Comparison of ENCODE assay signal across 19 cellular contexts in the genomic region with DNA sequence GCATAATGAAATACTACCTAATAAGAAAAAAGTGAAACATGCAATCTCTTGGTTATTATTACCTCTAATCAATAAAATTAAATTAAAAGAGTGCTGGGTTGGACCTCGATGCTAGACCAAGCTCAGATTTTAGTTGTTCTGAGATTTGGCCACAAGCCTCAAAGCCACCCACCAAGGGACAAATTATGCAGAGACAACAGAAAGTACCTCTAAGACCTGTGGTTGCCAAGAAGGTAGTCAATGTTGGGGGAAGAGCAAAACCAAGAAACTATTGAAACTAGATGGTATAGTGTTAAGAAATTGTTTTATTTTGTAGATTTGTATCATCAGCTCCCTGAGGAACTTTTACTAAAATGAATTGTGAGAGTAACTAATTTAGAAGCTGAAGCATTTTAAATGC. TPM values are rescaled to one million over a fixed set of nuclear protein-coding genes. Genes with fewer than 3 reads are reported as not detected.
DNase-seq lines count a peak whose midpoint lies in the region; ATAC-seq lines count a peak whose summit lies in the region.
"Had no signal": no experiment of that assay in that cellular context is flagged by ENCODE, and none has a peak within 500 bp of the region (broad histone marks: within the 10 kb centered on the region; RNA-seq: fewer than 3 reads in every experiment).

No MANE protein-coding gene starts in this region.

- no peaks in the 10 kb centered on the region for H3K4me1 ChIP-seq in naive thymus-derived CD4-positive, alpha-beta T cell (ENCODE audit: control insufficient read depth in 2 of 2, insufficient read depth in 2 of 2, low read length in 2 of 2)

- H3K4me3 ChIP-seq in naive thymus-derived CD4-positive, alpha-beta T cell (ENCODE audit: low read length): no peak overlapping the region
- H3K4me3 ChIP-seq: GM23248, K562, PC-9 had no signal

- no peaks in the 10 kb centered on the region for H3K9me3 ChIP-seq in naive thymus-derived CD4-positive, alpha-beta T cell (ENCODE audit: control insufficient read depth in 2 of 3, low read length in 3 of 3)

- H3K27me3 Mint-ChIP-seq in activated CD8-positive, alpha-beta memory T cell treated with anti-CD3 and anti-CD28 coated beads, Interleukin-2, amount 10 ng/mL, durations not matched to agents 7 days and 5 days: peaks cover 8% of the 10 kb centered on the region
- peaks cover 18% of the 10 kb centered on the region for H3K27me3 Mint-ChIP-seq in stimulated activated naive CD8-positive, alpha-beta T cell treated with anti-CD3 and anti-CD28 coated beads, Interleukin-15, amount 100 ng/mL, for 72 hours
- H3K27me3 Mint-ChIP-seq in naive thymus-derived CD4-positive, alpha-beta T cell: peaks cover 0 to 17% (median 4%) of the 10 kb centered on the region in 5 donors

- peaks cover 24% of the 10 kb centered on the region for H3K4me1 Mint-ChIP-seq in activated CD8-positive, alpha-beta memory T cell treated with anti-CD3 and anti-CD28 coated beads, Interleukin-2, amount 10 ng/mL, durations not matched to agents 7 days and 5 days
- H3K4me1 Mint-ChIP-seq in stimulated activated naive CD8-positive, alpha-beta T cell treated with anti-CD3 and anti-CD28 coated beads, Interleukin-15, amount 100 ng/mL, for 72 hours: peaks cover 46% of the 10 kb centered on the region
- peaks cover 0 to 19% (median 0%) of the 10 kb centered on the region in 7 donors for H3K4me1 Mint-ChIP-seq in naive thymus-derived CD4-positive, alpha-beta T cell
- H3K4me1 Mint-ChIP-seq: CD4-positive, alpha-beta memory T cell had no signal

- no peak overlapping the region for H3K27ac ChIP-seq in naive thymus-derived CD4-positive, alpha-beta T cell (ENCODE audit: low read depth, low read length)
- H3K27ac ChIP-seq: GM23248, PC-9 had no signal

- intact Hi-C loops in naive thymus-derived CD4-positive, alpha-beta T cell (cut with micrococcal nuclease): no loop called here

- CTCF ChIA-PET in activated CD8-positive, alpha-beta memory T cell treated with anti-CD3 and anti-CD28 coated beads, Interleukin-2, amount 10 ng/mL, durations not matched to agents 7 days and 5 days (lab: Charles Lee): interaction anchor here (0.6 to 1.8 kb wide), 5 partner anchors 10 to 130 kb away, joined by 3 to 5 read pairs (median 4); no protein-coding TSS in a partner anchor
- CTCF ChIA-PET in naive thymus-derived CD4-positive, alpha-beta T cell (lab: Charles Lee): interaction anchor here (0.9 kb wide), 1 partner anchor 11 kb away, joined by 3 read pairs; no protein-coding TSS in a partner anchor

- peak; percentile 30 for ATAC-seq in activated CD8-positive, alpha-beta memory T cell treated with anti-CD3 and anti-CD28 coated beads, Interleukin-2, amount 10 ng/mL, durations not matched to agents 7 days and 5 days
- peak; percentile 60 for ATAC-seq in GM21390 (IDR thresholded peaks at IDR 0.05; ENCODE audit: unreplicated experiment)
- peak; percentile 55 for ATAC-seq in HG03457 (IDR thresholded peaks at IDR 0.05; ENCODE audit: unreplicated experiment)
- peak; percentile 77 for ATAC-seq in stimulated activated naive CD8-positive, alpha-beta T cell treated with anti-CD3 and anti-CD28 coated beads, Interleukin-15, amount 100 ng/mL, for 72 hours
- no peak for ATAC-seq in naive thymus-derived CD4-positive, alpha-beta T cell
- ATAC-seq: HCT116, K562 had no signal

- no peaks in the 10 kb centered on the region for H3K36me3 ChIP-seq in naive thymus-derived CD4-positive, alpha-beta T cell (ENCODE audit: control insufficient read depth in 2 of 3, insufficient read depth in 3 of 3, low read length in 3 of 3)

- DNase-seq in activated CD8-positive, alpha-beta memory T cell treated with anti-CD3 and anti-CD28 coated beads, Interleukin-2, amount 10 ng/mL, durations not matched to agents 7 days and 5 days: no peak
- DNase-seq in activated CD8-positive, alpha-beta memory T cell treated with anti-CD3 and anti-CD28 coated beads, Interleukin-2, amount 50 U/mL, for 48 hours: no peak
- DNase-seq in stimulated activated naive CD8-positive, alpha-beta T cell treated with anti-CD3 and anti-CD28 coated beads, Interleukin-15, amount 100 ng/mL, for 72 hours: peak in 1 of 2 donors; percentile 39
- no peak for DNase-seq in naive thymus-derived CD4-positive, alpha-beta T cell
- no peak for DNase-seq in DMS 273 (lab: John Stamatoyannopoulos, UW; ENCODE audit: unreplicated experiment)
- DNase-seq in SHP77 treated with DMSO at 0.1 percent for 48 hours (lab: John Stamatoyannopoulos, UW): no peak
- DNase-seq: 8988T; Calu3; CD4-positive, alpha-beta memory T cell; DMS79 treated with DMSO at 0.1 percent for 48 hours; GM23248; NCI-H1436; NCI-H2081; NCI-H510A; PC-9 had no signal

- no peaks in the 10 kb centered on the region for H3K27me3 ChIP-seq in naive thymus-derived CD4-positive, alpha-beta T cell (ENCODE audit: control insufficient read depth in 2 of 2, insufficient read depth in 2 of 2, low read length in 2 of 2)

- H3K9me3 Mint-ChIP-seq in activated CD8-positive, alpha-beta memory T cell treated with anti-CD3 and anti-CD28 coated beads, Interleukin-2, amount 10 ng/mL, durations not matched to agents 7 days and 5 days (ENCODE audit: low read depth): no peaks in the 10 kb centered on the region
- H3K9me3 Mint-ChIP-seq in stimulated activated naive CD8-positive, alpha-beta T cell treated with anti-CD3 and anti-CD28 coated beads, Interleukin-15, amount 100 ng/mL, for 72 hours: no peaks in the 10 kb centered on the region
- H3K9me3 Mint-ChIP-seq in naive thymus-derived CD4-positive, alpha-beta T cell: peaks cover 0 to 3% (median 0%) of the 10 kb centered on the region in 11 donors
- H3K9me3 Mint-ChIP-seq: CD4-positive, alpha-beta memory T cell had no signal

- H3K36me3 Mint-ChIP-seq in activated CD8-positive, alpha-beta memory T cell treated with anti-CD3 and anti-CD28 coated beads, Interleukin-2, amount 10 ng/mL, durations not matched to agents 7 days and 5 days: peaks cover 1% of the 10 kb centered on the region
- no peaks in the 10 kb centered on the region for H3K36me3 Mint-ChIP-seq in naive thymus-derived CD4-positive, alpha-beta T cell
- H3K36me3 Mint-ChIP-seq: CD4-positive, alpha-beta memory T cell had no signal

- no peak overlapping the region for H3K27ac Mint-ChIP-seq in activated CD8-positive, alpha-beta memory T cell treated with anti-CD3 and anti-CD28 coated beads, Interleukin-2, amount 10 ng/mL, durations not matched to agents 7 days and 5 days
- H3K27ac Mint-ChIP-seq in stimulated activated naive CD8-positive, alpha-beta T cell treated with anti-CD3 and anti-CD28 coated beads, Interleukin-15, amount 100 ng/mL, for 72 hours: no peak overlapping the region
- no peak overlapping the region for H3K27ac Mint-ChIP-seq in naive thymus-derived CD4-positive, alpha-beta T cell
- H3K27ac Mint-ChIP-seq: CD4-positive, alpha-beta memory T cell had no signal

- POLR2A ChIA-PET in naive thymus-derived CD4-positive, alpha-beta T cell (lab: Charles Lee): interaction anchor here (0.5 to 1.2 kb wide), 3 partner anchors 15 to 950 kb away, joined by 3 read pairs; no protein-coding TSS in a partner anchor

- H3K4me3 Mint-ChIP-seq in activated CD8-positive, alpha-beta memory T cell treated with anti-CD3 and anti-CD28 coated beads, Interleukin-2, amount 10 ng/mL, durations not matched to agents 7 days and 5 days: no peak overlapping the region
- H3K4me3 Mint-ChIP-seq in stimulated activated naive CD8-positive, alpha-beta T cell treated with anti-CD3 and anti-CD28 coated beads, Interleukin-15, amount 100 ng/mL, for 72 hours: no peak overlapping the region
- H3K4me3 Mint-ChIP-seq in naive thymus-derived CD4-positive, alpha-beta T cell: no peak overlapping the region
- H3K4me3 Mint-ChIP-seq: CD4-positive, alpha-beta memory T cell had no signal

RNA-seq across cellular contexts. Expression of gene ARID2, which starts 43.8 kb away (rescaled TPM):
- 10 to 100 TPM; 38.3 to 49.6 TPM for total RNA-seq in activated CD8-positive, alpha-beta memory T cell treated with anti-CD3 and anti-CD28 coated beads, Interleukin-2, amount 10 ng/mL, durations not matched to agents 7 days and 5 days
- 10 to 100 TPM; 46.0 to 61.0 (median 50.8) TPM for total RNA-seq in naive thymus-derived CD4-positive, alpha-beta T cell
- 10 to 100 TPM; 11.7 to 15.6 TPM for polyA plus RNA-seq in naive thymus-derived CD4-positive, alpha-beta T cell
